ENCODE assay signal across 17 cellular contexts in genomic region chr22:49176956-49177355, GRCh38.
DNase-seq lines count a peak whose midpoint lies in the region; ATAC-seq and TF ChIP-seq lines count a peak whose summit lies in the region.
"Had no signal": no experiment of that assay in that cellular context is flagged by ENCODE, and none has a peak within 500 bp of the region (broad histone marks: within the 10 kb centered on the region; RNA-seq: fewer than 3 reads in every experiment).

No MANE protein-coding gene starts in this region.

- H3K4me3 Mint-ChIP-seq in chondrocyte (ENCODE audit: unreplicated experiment), result no peak overlapping the region
- H3K4me3 Mint-ChIP-seq: B cell; CD4-positive, alpha-beta T cell; CD8-positive, alpha-beta T cell had no signal

- H3K27me3 ChIP-seq in right cardiac atrium (ENCODE audit: control insufficient read depth, insufficient read depth) (no peaks in the 10 kb centered on the region), lower lobe of right lung (ENCODE audit: low read depth) (peaks cover 22% of the 10 kb centered on the region)
- H3K27me3 ChIP-seq: BLaER1 treated with 17β-estradiol and CSF1 and Interleukin-3, amounts not matched to agents 10 nM and 100 nM had no signal

- no peak for ATAC-seq in Right ventricle myocardium inferior
- ATAC-seq in right cardiac atrium, result no peak
- no peak for ATAC-seq in lower lobe of right lung
- ATAC-seq: A549; CD8-positive, alpha-beta T cell had no signal

- H3K27me3 Mint-ChIP-seq in chondrocyte (ENCODE audit: low read depth), result no peaks in the 10 kb centered on the region
- H3K27me3 Mint-ChIP-seq: B cell had no signal

- no peaks in the 10 kb centered on the region for H3K4me1 Mint-ChIP-seq in chondrocyte (ENCODE audit: low read depth)
- H3K4me1 Mint-ChIP-seq: B cell had no signal

- DNase-seq in Right ventricle myocardium inferior (ENCODE audit: missing footprints), result peak; percentile 28
- DNase-seq in right cardiac atrium, result no peak
- DNase-seq in chondrocyte (ENCODE audit: low spot score), result peak; percentile 39
- peak; percentile 12 for DNase-seq in lower lobe of right lung
- no peak for DNase-seq in activated gamma-delta T cell treated with Interleukin-2 at 50 U/mL for 16 hours
- DNase-seq: AML-193; Caco-2; Calu3; CD4-positive, alpha-beta T cell; CD8-positive, alpha-beta T cell; DMS79 treated with DMSO at 0.1 percent for 48 hours; GF-D8 had no signal

- no peaks in the 10 kb centered on the region for H3K36me3 Mint-ChIP-seq in chondrocyte (ENCODE audit: low read depth)
- H3K36me3 Mint-ChIP-seq: CD8-positive, alpha-beta T cell had no signal

- H3K36me3 ChIP-seq in lower lobe of right lung, result no peaks in the 10 kb centered on the region
- H3K36me3 ChIP-seq: BLaER1 treated with 17β-estradiol and CSF1 and Interleukin-3, amounts not matched to agents 10 nM and 100 nM had no signal

- TF ChIP-seq CTCF in chondrocyte (IDR thresholded peaks at IDR 0.05), result no peak
- TF ChIP-seq CTCF in lower lobe of right lung (IDR thresholded peaks at IDR 0.05), result no peak

- H3K4me1 ChIP-seq in right cardiac atrium (ENCODE audit: control insufficient read depth, insufficient read depth, low read length) (no peaks in the 10 kb centered on the region), lower lobe of right lung (no peaks in the 10 kb centered on the region)
- H3K4me1 ChIP-seq: A549; BLaER1 treated with 17β-estradiol and CSF1 and Interleukin-3, amounts not matched to agents 10 nM and 100 nM; Caco-2 had no signal

- no peak overlapping the region for H3K27ac Mint-ChIP-seq in chondrocyte (ENCODE audit: unreplicated experiment)
- H3K27ac Mint-ChIP-seq: B cell; CD4-positive, alpha-beta T cell; CD8-positive, alpha-beta T cell had no signal

- intact Hi-C loops in Right ventricle myocardium inferior (cut with DNase I) (no loop called here), right cardiac atrium (cut with DNase I) (no loop called here), lower lobe of right lung (cut with DNase I) (no loop called here)

- H3K4me3 ChIP-seq in right cardiac atrium (ENCODE audit: low read length) (no peak overlapping the region), lower lobe of right lung (no peak overlapping the region)
- H3K4me3 ChIP-seq: A549; BLaER1 treated with 17β-estradiol and CSF1 and Interleukin-3, amounts not matched to agents 10 nM and 100 nM had no signal

- H3K9me3 Mint-ChIP-seq in chondrocyte (ENCODE audit: low read depth), result peaks cover 11% of the 10 kb centered on the region
- H3K9me3 Mint-ChIP-seq: CD4-positive, alpha-beta T cell had no signal

- WGBS in right cardiac atrium, result 85% methylated on average over 6 of the region's 6 CpGs

- H3K27ac ChIP-seq in right cardiac atrium (ENCODE audit: low read length), result no peak overlapping the region
- no peak overlapping the region for H3K27ac ChIP-seq in lower lobe of right lung
- H3K27ac ChIP-seq: 22Rv1; A549; BLaER1 treated with 17β-estradiol and CSF1 and Interleukin-3, amounts not matched to agents 10 nM and 100 nM; C4-2B had no signal

- H3K9me3 ChIP-seq in right cardiac atrium (ENCODE audit: control insufficient read depth, low read length) (no peaks in the 10 kb centered on the region), lower lobe of right lung (no peaks in the 10 kb centered on the region)
- H3K9me3 ChIP-seq: A549, Caco-2 had no signal

Comparison
In these comparisons a context has a peak if more than half of its experiments do, and no peak if none do; other contexts are left out.
1. DNase-seq: peak in Right ventricle myocardium inferior (single experiment), chondrocyte (single experiment) and lower lobe of right lung (single experiment); none in right cardiac atrium (0 of 3) and activated gamma-delta T cell treated with Interleukin-2 at 50 U/mL for 16 hours (single experiment).